In the genomic region with DNA sequence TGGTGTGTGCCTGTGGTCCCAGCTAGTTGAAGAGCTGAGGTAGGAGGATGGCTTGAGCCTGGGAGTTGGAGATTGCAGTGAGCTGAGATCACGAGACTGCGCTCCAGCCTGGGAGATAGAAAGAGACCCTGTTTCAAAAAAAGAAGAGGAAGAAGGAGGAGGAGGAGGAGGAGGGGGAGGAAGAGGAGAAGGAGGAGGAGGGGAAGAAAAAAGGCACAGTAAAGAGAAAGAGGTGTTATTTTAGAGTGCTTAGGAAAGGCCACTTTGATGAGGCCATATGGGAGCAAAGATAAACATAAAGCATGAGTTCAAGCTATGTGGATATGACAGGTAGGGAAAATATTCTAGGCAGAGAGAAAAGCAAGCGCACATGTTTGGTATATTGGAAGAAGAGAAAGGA, we compare ENCODE assay signal across 31 cellular contexts.
"Had no signal": no experiment of that assay in that cellular context is flagged by ENCODE, and none has a peak within 500 bp of the region (broad histone marks: within the 10 kb centered on the region; RNA-seq: fewer than 3 reads in every experiment).

No MANE protein-coding gene starts in this region.

- H3K4me3 ChIP-seq: adrenal gland, ascending aorta, body of pancreas, breast epithelium, cardiac muscle cell had no signal

- DNase-seq: activated effector memory CD4-positive, alpha-beta T cell treated with anti-CD3 and anti-CD28 coated beads, Interleukin-2, amount 50 U/mL, for 16 hours; activated effector memory CD4-positive, alpha-beta T cell treated with Interleukin-2 at 50 U/mL for 16 hours; activated gamma-delta T cell; activated gamma-delta T cell treated with Interleukin-2 at 50 U/mL for 16 hours; activated naive CD4-positive, alpha-beta T cell; activated naive CD4-positive, alpha-beta T cell treated with anti-CD3 and anti-CD28 coated beads for 36 hours; activated naive CD4-positive, alpha-beta T cell treated with anti-CD3 and anti-CD28 coated beads, Interleukin-2, amount 10 ng/mL, durations not matched to agents 7 days and 5 days; activated naive CD4-positive, alpha-beta T cell treated with anti-CD3 and anti-CD28 coated beads, Interleukin-2, amount 50 U/mL, for 16 hours; activated naive CD4-positive, alpha-beta T cell treated with Interleukin-2 at 50 U/mL for 16 hours; activated naive CD8-positive, alpha-beta T cell treated with anti-CD3 and anti-CD28 coated beads for 36 hours; activated naive CD8-positive, alpha-beta T cell treated with anti-CD3 and anti-CD28 coated beads, Interleukin-2, amount 10 ng/mL, durations not matched to agents 7 days and 5 days; activated naive CD8-positive, alpha-beta T cell treated with anti-CD3 and anti-CD28 coated beads, Interleukin-2, amount 50 U/mL, for 24 hours; activated T-cell treated with anti-CD3 and anti-CD28 coated beads, Interleukin-2, amount 50 U/mL, for 24 hours; activated T-cell treated with anti-CD3 and anti-CD28 coated beads, Interleukin-2, amount 50 U/mL, for 4 hours; activated T-cell treated with anti-CD3 and anti-CD28 coated beads, Interleukin-2, amount 50 U/mL, for 48 hours; activated T-cell treated with anti-CD3 and anti-CD28 coated beads, Interleukin-2, amount 50 U/mL, for 72 hours; adrenal gland; amniotic stem cell; amygdala; anterior cingulate cortex; aorta; body of pancreas; brain microvascular endothelial cell; central memory CD4-positive, alpha-beta T cell; cerebellar nuclear complex had no signal

- H3K4me1 ChIP-seq: ascending aorta, body of pancreas, breast epithelium had no signal

- H3K27me3 ChIP-seq: adrenal gland, ascending aorta, body of pancreas, brain microvascular endothelial cell, breast epithelium, cardiac muscle cell had no signal

- FAIRE-seq: bronchial epithelial cell had no signal

- ATAC-seq: activated naive CD4-positive, alpha-beta T cell treated with anti-CD3 and anti-CD28 coated beads, Interleukin-2, amount 50 U/mL, for 72 hours; activated naive CD8-positive, alpha-beta T cell treated with anti-CD3 and anti-CD28 coated beads, Interleukin-2, amount 50 U/mL, for 24 hours; activated T-cell treated with anti-CD3 and anti-CD28 coated beads, Interleukin-2, amount 50 U/mL, for 4 hours; activated T-cell treated with anti-CD3 and anti-CD28 coated beads, Interleukin-2, amount 50 U/mL, for 72 hours; activated T-helper 17 cell treated with anti-CD3 and anti-CD28 coated beads, Interleukin-2, amount 50 U/mL, for 72 hours; body of pancreas had no signal

- H3K9me3 ChIP-seq: adrenal gland, ascending aorta, body of pancreas, breast epithelium had no signal

- H3K36me3 ChIP-seq: adrenal gland, ascending aorta, brain microvascular endothelial cell, breast epithelium, cardiac muscle cell had no signal

- H3K27ac ChIP-seq: adrenal gland, ascending aorta, body of pancreas, brain microvascular endothelial cell, breast epithelium, cardiac muscle cell had no signal
